In genomic region chr1:38977399-38978244, GRCh38 we compare ENCODE assay signal across 9 cellular contexts. TPM values are rescaled to one million over a fixed set of nuclear protein-coding genes. Genes with fewer than 3 reads are reported as not detected.
A peak's percentile ranks its signal among the peaks of the same experiment; 100 is the strongest.
DNase-seq lines count a peak whose midpoint lies in the region; ATAC-seq and TF ChIP-seq lines count a peak whose summit lies in the region.
"Not testable (repeated sequence)": the region's sequence is repeated elsewhere in the genome, so short reads cannot be mapped to it uniquely, and the experiment has no call there.
"Had no signal": no experiment of that assay in that cellular context is flagged by ENCODE, and none has a peak within 500 bp of the region (broad histone marks: within the 10 kb centered on the region; RNA-seq: fewer than 3 reads in every experiment).

No MANE protein-coding gene starts in this region.

- not testable (repeated sequence) for H3K79me2 ChIP-seq in DND-41 (ENCODE audit: insufficient read depth, low read length)

- not testable (repeated sequence) for TF ChIP-seq CTCF in DND-41 (IDR thresholded peaks at IDR 0.05; ENCODE audit: borderline replicate concordance, extremely low read depth, low read length, poor library complexity, severe bottlenecking); colonic mucosa (IDR thresholded peaks at IDR 0.05)

- peaks cover 12% of the 10 kb centered on the region for H3K9me3 ChIP-seq in DND-41 (ENCODE audit: insufficient read depth, low read length, severe bottlenecking)
- not testable (repeated sequence) for H3K9me3 ChIP-seq in colonic mucosa

- H3K4me3 Mint-ChIP-seq in T-helper 2 cell treated with Interferon-gamma antibody and Interleukin-4, amounts not matched to agents 5 μg/mL and 100 μg/mL, for 36 hours = peak overlapping the region; percentile 66
- H3K4me3 Mint-ChIP-seq in activated CD4-positive, alpha-beta memory T cell treated with anti-CD3 and anti-CD28 coated beads, Interleukin-2, amount 10 ng/mL, durations not matched to agents 7 days and 5 days = peak overlapping the region; percentile 68
- H3K4me3 Mint-ChIP-seq in activated T-cell treated with anti-CD3 and anti-CD28 coated beads, Interleukin-2, amount 50 U/mL, for 24 hours = peak overlapping the region; percentile 60

- not testable (repeated sequence) for H3K27me3 ChIP-seq in DND-41 (ENCODE audit: insufficient read depth, low read length, poor library complexity); colonic mucosa

- H3K4me1 ChIP-seq in DND-41 (ENCODE audit: insufficient read depth, low read length) = peaks cover 17% of the 10 kb centered on the region
- not testable (repeated sequence) for H3K4me1 ChIP-seq in colonic mucosa

- H3K4me2 ChIP-seq in DND-41 (ENCODE audit: insufficient read depth, low read length) = 0 out of 2 replicates have a peak overlapping the region, but pooled peaks have one; percentile 7

- peak overlapping the region; percentile 35 for H3K27ac ChIP-seq in DND-41 (ENCODE audit: low read length)
- not testable (repeated sequence) for H3K27ac ChIP-seq in colonic mucosa

- not testable (repeated sequence) for H4K20me1 ChIP-seq in DND-41 (ENCODE audit: insufficient read depth, low read length)

- H3K4me1 Mint-ChIP-seq in T-helper 2 cell treated with Interferon-gamma antibody and Interleukin-4, amounts not matched to agents 5 μg/mL and 100 μg/mL, for 36 hours (ENCODE audit: low read depth) = not testable (repeated sequence)
- peaks cover 25% of the 10 kb centered on the region for H3K4me1 Mint-ChIP-seq in activated CD4-positive, alpha-beta memory T cell treated with anti-CD3 and anti-CD28 coated beads, Interleukin-2, amount 10 ng/mL, durations not matched to agents 7 days and 5 days
- peaks cover 15% of the 10 kb centered on the region for H3K4me1 Mint-ChIP-seq in activated T-cell treated with anti-CD3 and anti-CD28 coated beads, Interleukin-2, amount 50 U/mL, for 24 hours (ENCODE audit: low read depth)

- H3K9me3 Mint-ChIP-seq in T-helper 2 cell treated with Interferon-gamma antibody and Interleukin-4, amounts not matched to agents 5 μg/mL and 100 μg/mL, for 36 hours = peaks cover 22% of the 10 kb centered on the region
- H3K9me3 Mint-ChIP-seq in activated CD4-positive, alpha-beta memory T cell treated with anti-CD3 and anti-CD28 coated beads, Interleukin-2, amount 10 ng/mL, durations not matched to agents 7 days and 5 days = peaks cover 20% of the 10 kb centered on the region
- not testable (repeated sequence) for H3K9me3 Mint-ChIP-seq in activated T-cell treated with anti-CD3 and anti-CD28 coated beads, Interleukin-2, amount 50 U/mL, for 24 hours

- not testable (repeated sequence) for H3K36me3 ChIP-seq in DND-41 (ENCODE audit: insufficient read depth, low read length); colonic mucosa

- DNase-seq in DND-41 (peak; percentile 94), colonic mucosa (peak; percentile 28)
- DNase-seq in T-helper 2 cell treated with Interferon-gamma antibody and Interleukin-4, amounts not matched to agents 5 μg/mL and 100 μg/mL, for 36 hours (ENCODE audit: low spot score) = not testable (repeated sequence)
- DNase-seq in activated CD4-positive, alpha-beta memory T cell treated with anti-CD3 and anti-CD28 coated beads, Interleukin-2, amount 10 ng/mL, durations not matched to agents 7 days and 5 days = peak; percentile 82
- DNase-seq in activated T-cell treated with anti-CD3 and anti-CD28 coated beads, Interleukin-2, amount 50 U/mL, for 24 hours = peak; percentile 56
- peak; percentile 48 for DNase-seq in activated naive CD4-positive, alpha-beta T cell treated with Interleukin-2 at 50 U/mL for 16 hours
- peak; percentile 14 for DNase-seq in stimulated activated CD4-positive, alpha-beta T cell treated with anti-CD3 and anti-CD28 coated beads, Interleukin-4, amount 100 ng/mL, for 1 hour
- peak; percentile 54 to 87 (median 80) for DNase-seq in stimulated activated naive CD4-positive, alpha-beta T cell (lab: John Stamatoyannopoulos, UW)

- CTCF ChIA-PET in activated CD4-positive, alpha-beta memory T cell treated with anti-CD3 and anti-CD28 coated beads, Interleukin-2, amount 10 ng/mL, durations not matched to agents 7 days and 5 days (lab: Charles Lee) = interaction anchor here (0.7 to 1.6 kb wide), 5 partner anchors 12 to 106 kb away, joined by 3 to 4 read pairs (median 3); partner anchors contain the start of gene AKIRIN1

- POLR2A ChIA-PET in activated CD4-positive, alpha-beta memory T cell treated with anti-CD3 and anti-CD28 coated beads, Interleukin-2, amount 10 ng/mL, durations not matched to agents 7 days and 5 days (lab: Charles Lee) = interaction anchor here (0.7 to 2.2 kb wide), 8 partner anchors 12 to 418 kb away, joined by 3 to 17 read pairs (median 4); partner anchors contain the start of genes AKIRIN1 and NDUFS5

- not testable (repeated sequence) for H3K9ac ChIP-seq in DND-41 (ENCODE audit: low read depth, low read length); colonic mucosa (ENCODE audit: low read depth in 2 of 2, low read length in 2 of 2)

- intact Hi-C loops in colonic mucosa (cut with DNase I) = not testable (repeated sequence)

- H3K36me3 Mint-ChIP-seq in T-helper 2 cell treated with Interferon-gamma antibody and Interleukin-4, amounts not matched to agents 5 μg/mL and 100 μg/mL, for 36 hours (ENCODE audit: low read depth) = peaks cover 11% of the 10 kb centered on the region
- peaks cover 20% of the 10 kb centered on the region for H3K36me3 Mint-ChIP-seq in activated CD4-positive, alpha-beta memory T cell treated with anti-CD3 and anti-CD28 coated beads, Interleukin-2, amount 10 ng/mL, durations not matched to agents 7 days and 5 days (ENCODE audit: low read depth)
- not testable (repeated sequence) for H3K36me3 Mint-ChIP-seq in activated T-cell treated with anti-CD3 and anti-CD28 coated beads, Interleukin-2, amount 50 U/mL, for 24 hours (ENCODE audit: low read depth)

- H3K27me3 Mint-ChIP-seq in T-helper 2 cell treated with Interferon-gamma antibody and Interleukin-4, amounts not matched to agents 5 μg/mL and 100 μg/mL, for 36 hours (ENCODE audit: low read depth); activated CD4-positive, alpha-beta memory T cell treated with anti-CD3 and anti-CD28 coated beads, Interleukin-2, amount 10 ng/mL, durations not matched to agents 7 days and 5 days; activated T-cell treated with anti-CD3 and anti-CD28 coated beads, Interleukin-2, amount 50 U/mL, for 24 hours: not testable (repeated sequence)

- ATAC-seq in DND-41 (ENCODE audit: insufficient read depth, low read depth) = peak; percentile 92

- not testable (repeated sequence) for H2AFZ ChIP-seq in DND-41 (ENCODE audit: low read depth, low read length)

- H3K4me3 ChIP-seq in DND-41 (ENCODE audit: low read depth in 1 of 2, low read length in 2 of 2); colonic mucosa: not testable (repeated sequence)

- H3K27ac Mint-ChIP-seq in T-helper 2 cell treated with Interferon-gamma antibody and Interleukin-4, amounts not matched to agents 5 μg/mL and 100 μg/mL, for 36 hours = peak overlapping the region; percentile 87
- peak overlapping the region; percentile 95 for H3K27ac Mint-ChIP-seq in activated CD4-positive, alpha-beta memory T cell treated with anti-CD3 and anti-CD28 coated beads, Interleukin-2, amount 10 ng/mL, durations not matched to agents 7 days and 5 days
- peak overlapping the region; percentile 87 for H3K27ac Mint-ChIP-seq in activated T-cell treated with anti-CD3 and anti-CD28 coated beads, Interleukin-2, amount 50 U/mL, for 24 hours

RNA-seq across cellular contexts. Expression of gene AKIRIN1, which starts 13.5 kb away (rescaled TPM):
- total RNA-seq in activated CD4-positive, alpha-beta memory T cell treated with anti-CD3 and anti-CD28 coated beads, Interleukin-2, amount 10 ng/mL, durations not matched to agents 7 days and 5 days = 10 to 100 TPM; 68.8 to 72.5 TPM
- 10 to 100 TPM; 48.0 to 70.2 TPM for total RNA-seq in colonic mucosa

RNA-seq across cellular contexts. Expression of gene RHBDL2, which starts 36.0 kb away (rescaled TPM):
- total RNA-seq in activated CD4-positive, alpha-beta memory T cell treated with anti-CD3 and anti-CD28 coated beads, Interleukin-2, amount 10 ng/mL, durations not matched to agents 7 days and 5 days = not detected
- 10 to 100 TPM; 42.5 to 46.7 TPM for total RNA-seq in colonic mucosa
- total RNA-seq: kidney epithelial cell had no signal

RNA-seq across cellular contexts. Expression of gene NDUFS5, which starts 48.5 kb away (rescaled TPM):
- 100 to 1,000 TPM; 148 to 153 TPM for total RNA-seq in activated CD4-positive, alpha-beta memory T cell treated with anti-CD3 and anti-CD28 coated beads, Interleukin-2, amount 10 ng/mL, durations not matched to agents 7 days and 5 days
- total RNA-seq in colonic mucosa = 100 to 1,000 TPM; 229 to 270 TPM

Comparison
In these comparisons a context has a peak if more than half of its experiments do, and no peak if none do; other contexts are left out.
1. RNA of gene RHBDL2, which starts 36.0 kb away (total RNA-seq): 42.5 to 46.7 TPM in colonic mucosa; not detected in activated CD4-positive, alpha-beta memory T cell treated with anti-CD3 and anti-CD28 coated beads, Interleukin-2, amount 10 ng/mL, durations not matched to agents 7 days and 5 days; every median in the first group is over 10 times any median in the second.
2. Peak in every context shown above with its lines, with median percentiles within 50 percentile points of each other: H3K27ac Mint-ChIP-seq and H3K4me3 Mint-ChIP-seq.